18 cellular contexts compared by ENCODE assay signal in the genomic region with DNA sequence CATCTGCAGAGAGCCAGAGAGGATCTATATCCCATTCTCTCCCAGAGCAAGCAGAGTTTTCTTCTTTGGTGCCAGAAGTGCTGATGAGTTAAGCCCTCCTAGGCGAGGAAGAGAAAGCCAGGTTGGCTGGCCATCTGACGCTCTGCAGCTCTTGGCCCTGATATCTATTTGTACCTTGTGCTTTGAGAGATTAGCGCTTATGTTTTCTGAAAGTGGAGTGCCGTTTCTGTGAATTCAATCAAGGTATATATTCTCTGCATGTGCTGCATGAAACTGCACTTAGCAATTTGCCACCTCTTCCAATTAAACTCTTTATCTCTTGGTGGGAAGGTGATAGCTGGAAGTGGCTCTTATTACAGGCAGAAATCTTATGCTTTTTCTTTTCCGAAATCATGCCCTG.
DNase-seq lines count a peak whose midpoint lies in the region; ATAC-seq, FAIRE-seq and TF ChIP-seq lines count a peak whose summit lies in the region.
"Had no signal": no experiment of that assay in that cellular context is flagged by ENCODE, and none has a peak within 500 bp of the region (broad histone marks: within the 10 kb centered on the region; RNA-seq: fewer than 3 reads in every experiment).

No MANE protein-coding gene starts in this region.

- H3K27me3 Mint-ChIP-seq in GM23338 (ENCODE audit: insufficient read depth, low read depth, poor library complexity) = peaks cover 4% of the 10 kb centered on the region

- no peaks in the 10 kb centered on the region for H3K9me1 ChIP-seq in K562 (ENCODE audit: control insufficient read depth, insufficient read depth, low read length)

- POLR2A ChIA-PET in K562 (lab: Yijun Ruan, JAX) = interaction anchor here (0.6 to 2.4 kb wide), 2 partner anchors 17 to 82 kb away, joined by 3 to 12 read pairs; no protein-coding TSS in a partner anchor

- no peak overlapping the region for H3K4me3 ChIP-seq in GM23338
- no peak overlapping the region for H3K4me3 ChIP-seq in K562
- H3K4me3 ChIP-seq in mesendoderm (ENCODE audit: low read length) = no peak overlapping the region
- H3K4me3 ChIP-seq: GM12878, HAP-1 had no signal

- H3K79me1 ChIP-seq in mesendoderm (ENCODE audit: low read length) = no peaks in the 10 kb centered on the region

- no TSS peak for BruUV-seq in K562 (replicated peaks; lab: Mats Ljungman, UMichigan)

- H3K4me1 ChIP-seq in GM23338 (ENCODE audit: insufficient read depth) (peaks cover 9% of the 10 kb centered on the region), K562 (replicated peaks in 1 of 2; ENCODE audit: control insufficient read depth in 2 of 2, insufficient read depth in 2 of 2, low read length in 2 of 2) (peaks cover 3 to 24% of the 10 kb centered on the region in 2 experiments), mesendoderm (ENCODE audit: control insufficient read depth, low read depth, low read length) (peaks cover 3% of the 10 kb centered on the region)
- H3K4me1 ChIP-seq: HAP-1 had no signal

- peaks cover 16% of the 10 kb centered on the region for H3K4me1 Mint-ChIP-seq in GM23338

- H3K9me3 ChIP-seq in K562 (replicated peaks; ENCODE audit: control insufficient read depth, insufficient read depth, low read depth, low read length) = no peaks in the 10 kb centered on the region
- H3K9me3 ChIP-seq: HAP-1 had no signal

- no peak overlapping the region for H2BK5ac ChIP-seq in mesendoderm (ENCODE audit: low read length)

- H3K4ac ChIP-seq in mesendoderm (ENCODE audit: low read depth, low read length) = no peak overlapping the region

- in situ Hi-C loops in K562 (cut with MboI) = no loop called here

- no peaks in the 10 kb centered on the region; the same call in 2 of the 3 replicates for H3K36me3 Mint-ChIP-seq in GM23338 (ENCODE audit: low read depth)
- H3K36me3 Mint-ChIP-seq: CD4-positive, alpha-beta memory T cell had no signal

- no peak overlapping the region for H2BK120ac ChIP-seq in mesendoderm (ENCODE audit: low read depth, low read length)

- H3K9me2 ChIP-seq in GM23338 (ENCODE audit: insufficient read depth) = no peaks in the 10 kb centered on the region; the same call in 1 of the 2 replicates

- DNase-seq in NCI-H2227 (lab: John Stamatoyannopoulos, UW; ENCODE audit: unreplicated experiment) = peak; percentile 30
- no peak for DNase-seq in NCI-H2227 treated with DMSO at 0.1 percent for 48 hours (lab: John Stamatoyannopoulos, UW)
- DNase-seq in GM23338 (ENCODE audit: low spot score) = no peak
- DNase-seq in NCI-H446 treated with DMSO at 0.1 percent for 48 hours (lab: John Stamatoyannopoulos, UW) = peak; percentile 29
- peak in 2 of 4 experiments; percentile 39 to 55 for DNase-seq in K562 (ENCODE audit: extremely low read depth in 1 of 4, low spot score in 3 of 4)
- DNase-seq in mesendoderm = no peak
- no peak for DNase-seq in CD1c-positive myeloid dendritic cell (ENCODE audit: extremely low spot score)
- DNase-seq in HK-2 (ENCODE audit: unreplicated experiment) = no peak
- DNase-seq: 8988T; C1 segment of cervical spinal cord; CD4-positive, alpha-beta memory T cell; DMS53 had no signal

- peak; percentile 75 for FAIRE-seq in K562 (lab: Jason Lieb, UNC)
- FAIRE-seq: D721Med, GM12878, GM18507, H1 had no signal

- no peak overlapping the region for H3K4me3 Mint-ChIP-seq in GM23338
- H3K4me3 Mint-ChIP-seq: CD4-positive, alpha-beta memory T cell had no signal

- TF ChIP-seq POLR2A in K562 (conservative IDR thresholded peaks at IDR 0.05) = no peak

- TF ChIP-seq CTCF in GM23338 (conservative IDR thresholded peaks at IDR 0.05; ENCODE audit: low read depth in 2 of 2) (no peak), K562 (IDR thresholded peaks at IDR 0.05 in 2 of 3, conservative IDR thresholded peaks at IDR 0.05 in 1 of 3; ENCODE audit: insufficient read depth in 2 of 3, low read depth in 1 of 3, low read length in 3 of 3) (no peak)

- no peak overlapping the region for H3K23ac ChIP-seq in mesendoderm (ENCODE audit: low read length)

- no peaks in the 10 kb centered on the region for H4K20me1 ChIP-seq in GM23338 (replicated peaks; ENCODE audit: insufficient read depth)
- H4K20me1 ChIP-seq in K562 (replicated peaks; ENCODE audit: control insufficient read depth, insufficient read depth, low read length) = no peaks in the 10 kb centered on the region

- H3K4me2 ChIP-seq in GM23338 (no peak overlapping the region), K562 (ENCODE audit: insufficient read depth, low read length) (no peak overlapping the region), mesendoderm (ENCODE audit: low read length) (no peak overlapping the region)

- H3K79me2 ChIP-seq in GM23338 (replicated peaks; ENCODE audit: insufficient read depth) = no peaks in the 10 kb centered on the region
- H3K79me2 ChIP-seq in K562 (ENCODE audit: control insufficient read depth, insufficient read depth, low read length) = no peaks in the 10 kb centered on the region
- H3K79me2 ChIP-seq in mesendoderm (ENCODE audit: control insufficient read depth, insufficient read depth, low read length) = no peaks in the 10 kb centered on the region

- H3K27me3 ChIP-seq in GM23338 (ENCODE audit: insufficient read depth) (no peaks in the 10 kb centered on the region), K562 (ENCODE audit: control insufficient read depth in 2 of 2, insufficient read depth in 2 of 2, low read length in 2 of 2) (0 out of 5 replicates have a peak, but pooled peaks cover 0 to 3% of the 10 kb centered on the region in 2 experiments), mesendoderm (ENCODE audit: insufficient read depth, low read length, poor library complexity) (no peaks in the 10 kb centered on the region)

- H3K9ac ChIP-seq in K562 (ENCODE audit: insufficient read depth in 1 of 2, low read depth in 2 of 2, low read length in 2 of 2) = no peak overlapping the region
- H3K9ac ChIP-seq in mesendoderm (ENCODE audit: low read length) = no peak overlapping the region

- no peak overlapping the region for H4K5ac ChIP-seq in mesendoderm (ENCODE audit: low read length)

- H3K9me3 Mint-ChIP-seq in GM23338 = no peaks in the 10 kb centered on the region
- H3K9me3 Mint-ChIP-seq: CD4-positive, alpha-beta memory T cell had no signal

- no peak for TF ChIP-seq EP300 in K562 (IDR thresholded peaks at IDR 0.05; ENCODE audit: low read length)

- ATAC-seq in GM23338 (no peak), K562 (peak; percentile 66)

- no peak overlapping the region for H4K8ac ChIP-seq in mesendoderm (ENCODE audit: low read depth, low read length)

- no peak overlapping the region for H3K27ac Mint-ChIP-seq in GM23338
- H3K27ac Mint-ChIP-seq: CD4-positive, alpha-beta memory T cell had no signal

- TF ChIP-seq RAD21 in K562 (CRISPR knock-in tag; conservative IDR thresholded peaks at IDR 0.05 in 1 of 2, IDR thresholded peaks at IDR 0.05 in 1 of 2) = no peak

- no peak overlapping the region for H2BK15ac ChIP-seq in mesendoderm (replicated peaks; ENCODE audit: low read depth)

- H3F3A ChIP-seq in GM23338 (replicated peaks; ENCODE audit: low read depth) = no peaks in the 10 kb centered on the region

- H2AK5ac ChIP-seq in mesendoderm (ENCODE audit: low read length) = no peak overlapping the region

- CTCF ChIA-PET in K562 (lab: Yijun Ruan, JAX; ENCODE audit: low intra/inter-chr PET ratio) = no interaction called here

- no peak overlapping the region for H3K18ac ChIP-seq in mesendoderm (ENCODE audit: low read length)

- intact Hi-C loops in K562 (cut with micrococcal nuclease) = no loop called here

- 6% methylated on average over 5 of the region's 5 CpGs for WGBS in K562 (ENCODE audit: insufficient coverage, low coverage, missing lambda C conversion rate)
- no CpG with 5 or more reads among the region's 5 CpGs for WGBS in mesendoderm (ENCODE audit: extremely low coverage, insufficient coverage, low lambda C conversion rate)

- H3K27ac ChIP-seq in GM23338 (ENCODE audit: low read depth) = no peak overlapping the region
- H3K27ac ChIP-seq in K562 (ENCODE audit: extremely low read depth, low read depth, low read length) = no peak overlapping the region
- no peak overlapping the region for H3K27ac ChIP-seq in mesendoderm (ENCODE audit: low read depth, low read length)
- H3K27ac ChIP-seq: HL-60 had no signal

- H3K56ac ChIP-seq in mesendoderm (ENCODE audit: low read length) = no peak overlapping the region

- H2AFZ ChIP-seq in GM23338 = peak overlapping the region; percentile 87; the same call in 1 of the 2 replicates
- H2AFZ ChIP-seq in K562 (ENCODE audit: low read depth, low read length) = no peak overlapping the region

- H3K36me3 ChIP-seq in GM23338 (ENCODE audit: insufficient read depth) (no peaks in the 10 kb centered on the region), K562 (ENCODE audit: control insufficient read depth, insufficient read depth, low read length) (no peaks in the 10 kb centered on the region), mesendoderm (ENCODE audit: control insufficient read depth, insufficient read depth, low read length) (no peaks in the 10 kb centered on the region)
- H3K36me3 ChIP-seq: HAP-1 had no signal

TF ChIP-seq in GM23338, 12 proteins besides CTCF, POLR2A, EP300 and RAD21:
- TF ChIP-seq ZNF114 (CRISPR knock-in tag; IDR thresholded peaks at IDR 0.05) (no peak), STAT1 (IDR thresholded peaks at IDR 0.05; ENCODE audit: unreplicated experiment) (no peak), ZNF331 (CRISPR knock-in tag; IDR thresholded peaks at IDR 0.05; ENCODE audit: low read depth) (no peak), POLR2AphosphoS5 (IDR thresholded peaks at IDR 0.05; ENCODE audit: low read depth) (no peak), EZH2 (IDR thresholded peaks at IDR 0.05; ENCODE audit: low read depth, unreplicated experiment) (no peak)

TF ChIP-seq in K562, 482 proteins besides CTCF, POLR2A, EP300 and RAD21 (continues in another document):
- no peak for TF ChIP-seq NUFIP1 (IDR thresholded peaks at IDR 0.05; ENCODE audit: partially characterized antibody)
- peak; percentile 84 to 88 for TF ChIP-seq KDM1A (IDR thresholded peaks at IDR 0.05)
- no peak for TF ChIP-seq LEF1 (IDR thresholded peaks at IDR 0.05)
- no peak for TF ChIP-seq GATAD2A (IDR thresholded peaks at IDR 0.05)
- TF ChIP-seq GATA2 (CRISPR knock-in tag; IDR thresholded peaks at IDR 0.05) = 0 out of 2 replicates have a peak, but pooled peaks have one; percentile 36
- TF ChIP-seq ZNF347 (CRISPR knock-in tag; IDR thresholded peaks at IDR 0.05; ENCODE audit: low read depth) = no peak
- TF ChIP-seq ZNF766 (CRISPR knock-in tag; conservative IDR thresholded peaks at IDR 0.05) = no peak
- no peak for TF ChIP-seq ZNF146 (CRISPR knock-in tag; IDR thresholded peaks at IDR 0.05; ENCODE audit: unreplicated experiment)
- peak; percentile 43; the same call in 1 of the 2 replicates for TF ChIP-seq POLR2AphosphoS5 (IDR thresholded peaks at IDR 0.05; ENCODE audit: control insufficient read depth, insufficient read depth, low read depth, low read length)

Comparison
In these comparisons a context has a peak if more than half of its experiments do, and no peak if none do; other contexts are left out.
1. DNase-seq: peak in NCI-H2227 (single experiment) and NCI-H446 treated with DMSO at 0.1 percent for 48 hours (single experiment); none in NCI-H2227 treated with DMSO at 0.1 percent for 48 hours (single experiment), GM23338 (single experiment), mesendoderm (single experiment), CD1c-positive myeloid dendritic cell (single experiment) and HK-2 (single experiment).